Comparison of ENCODE assay signal across 8 cellular contexts in the genomic region with DNA sequence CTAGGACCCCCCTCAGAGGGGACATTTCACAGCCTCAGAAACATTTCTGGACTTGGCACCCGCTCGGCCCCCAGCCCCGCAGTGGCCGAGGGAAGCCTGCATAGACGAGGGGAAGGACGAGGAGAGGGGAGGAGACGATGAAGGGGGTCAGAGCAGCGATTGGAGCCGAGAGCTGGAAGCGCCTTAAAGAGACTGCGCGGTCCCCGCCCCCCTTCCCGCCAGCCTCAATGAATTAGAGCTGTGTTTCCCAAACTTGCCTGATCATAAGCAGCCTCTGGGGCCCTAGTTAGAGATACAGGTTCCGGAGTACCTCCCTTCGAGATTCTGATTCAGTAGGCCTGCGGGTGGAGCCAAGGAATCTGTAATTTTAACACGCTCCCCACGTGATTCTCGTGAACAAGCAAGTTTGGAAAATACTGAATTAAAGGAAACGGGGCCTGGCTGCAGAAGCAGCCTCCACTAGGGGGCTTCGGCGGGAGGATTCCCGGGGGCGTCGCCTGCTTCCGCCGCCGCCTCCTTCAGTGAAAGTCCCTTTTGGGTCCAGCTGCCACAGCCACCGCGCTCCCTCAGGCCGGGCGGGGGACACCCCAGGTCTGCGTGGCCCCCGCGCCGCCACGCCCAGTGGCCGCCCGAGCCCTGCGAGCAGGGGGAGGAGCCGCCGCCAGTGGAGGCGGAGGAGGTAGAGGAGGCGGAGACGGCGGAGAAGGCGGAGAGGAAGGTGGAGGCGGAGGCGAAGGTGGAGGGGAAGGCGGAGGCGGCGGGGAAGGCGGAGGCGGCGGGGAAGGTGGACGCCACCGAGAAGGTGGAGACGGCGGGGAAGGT. TPM values are rescaled to one million over a fixed set of nuclear protein-coding genes. Genes with fewer than 3 reads are reported as not detected.
A peak's percentile ranks its signal among the peaks of the same experiment; 100 is the strongest.
DNase-seq lines count a peak whose midpoint lies in the region; ATAC-seq, FAIRE-seq and TF ChIP-seq lines count a peak whose summit lies in the region.

A gene (plus strand): TSS at position 651 of the 822 bp plus-strand sequence. CDS start 824 bp downstream, outside the sequence.

- peak; percentile 97 for ATAC-seq in GM21381 (IDR thresholded peaks at IDR 0.05; ENCODE audit: unreplicated experiment)
- peak; percentile 95 for ATAC-seq in mucosa of descending colon

- in situ Hi-C loops in Caki2 (cut with HindIII; ENCODE audit: low pct_unique_long_range_greater_than_20kb, low sequenced_read_pairs), result no loop called here

- DNase-seq in Caki2 (ENCODE audit: low read depth) (peak; percentile 92), HTR-8/SVneo (ENCODE audit: insufficient read length, low spot score) (peak; percentile 37), NT2/D1 (ENCODE audit: low read depth, low spot score) (peak; percentile 63), activated T-cell treated with anti-CD3 and anti-CD28 coated beads for 1 hour (ENCODE audit: low read depth) (peak; percentile 70), epithelial cell of esophagus (ENCODE audit: low read depth) (peak; percentile 78), mucosa of descending colon (peak; percentile 76 to 86 (median 86))
- DNase-seq in stimulated activated CD8-positive, alpha-beta memory T cell treated with anti-CD3 and anti-CD28 coated beads, Interleukin-4, amount 100 ng/mL, for 1 hour (ENCODE audit: low read depth in 2 of 2, low spot score in 1 of 2), result peak; percentile 34 to 66

- no peak for FAIRE-seq in HTR-8/SVneo (lab: Jason Lieb, UNC)

- intact Hi-C loops in mucosa of descending colon (cut with DNase I, micrococcal nuclease), result no loop called here

- TF ChIP-seq CTCF in epithelial cell of esophagus (IDR thresholded peaks at IDR 0.05; ENCODE audit: insufficient read depth, low read depth, low read length, missing control alignments), result peak; percentile 40
- no peak for TF ChIP-seq CTCF in mucosa of descending colon (IDR thresholded peaks at IDR 0.05)

- H3K9me3 ChIP-seq in NT2/D1 (ENCODE audit: insufficient read depth, low read length), result no peaks in the 10 kb centered on the region
- H3K9me3 ChIP-seq in mucosa of descending colon, result no peaks in the 10 kb centered on the region

- H3K4me1 ChIP-seq in NT2/D1 (ENCODE audit: insufficient read depth, insufficient read length) (peaks cover 4% of the 10 kb centered on the region), mucosa of descending colon (ENCODE audit: low read depth) (no peaks in the 10 kb centered on the region)

- H3K4me3 ChIP-seq in NT2/D1 (ENCODE audit: insufficient read length, low read depth), result peak within 1 kb of the TSS; percentile 64
- H3K4me3 ChIP-seq in epithelial cell of esophagus (ENCODE audit: low read length), result peak within 1 kb of the TSS; percentile 49
- peak within 1 kb of the TSS; percentile 26 for H3K4me3 ChIP-seq in mucosa of descending colon

- H3K27me3 ChIP-seq in NT2/D1 (ENCODE audit: insufficient read depth, insufficient read length), result no peaks in the 10 kb centered on the region

- H3K9ac ChIP-seq in NT2/D1 (ENCODE audit: insufficient read length, low read depth), result peak within 1 kb of the TSS; percentile 83

- peaks cover 22% of the 10 kb centered on the region for H3K36me3 ChIP-seq in NT2/D1 (ENCODE audit: insufficient read depth, insufficient read length, low read length)
- no peaks in the 10 kb centered on the region for H3K36me3 ChIP-seq in mucosa of descending colon (ENCODE audit: low read depth)

RNA-seq across cellular contexts. Expression of the gene that starts here (rescaled TPM):
- total RNA-seq in Caki2 (2014; rRNA removed; shearing (Covaris generic); ENCODE audit: low replicate concordance), result 1.0 TPM in 1 of 2 replicates, not detected in the other
- total RNA-seq in mucosa of descending colon, result 1 to 10 TPM; 1.3 to 4.5 (median 1.4) TPM

Comparison
In these comparisons a context has a peak if more than half of its experiments do, and no peak if none do; other contexts are left out.
1. Peak in every context shown above with its lines: DNase-seq, ATAC-seq and H3K4me3 ChIP-seq.
2. DNase-seq: peak in every context shown above with its lines; median percentile 92 in Caki2; 86 in mucosa of descending colon; 78 in epithelial cell of esophagus; 70 in activated T-cell treated with anti-CD3 and anti-CD28 coated beads for 1 hour; 63 in NT2/D1; 50 in stimulated activated CD8-positive, alpha-beta memory T cell treated with anti-CD3 and anti-CD28 coated beads, Interleukin-4, amount 100 ng/mL, for 1 hour; 37 in HTR-8/SVneo.